In genomic region chr17:63844293-63844672, GRCh38 we compare ENCODE assay signal across 15 cellular contexts. TPM values are rescaled to one million over a fixed set of nuclear protein-coding genes. Genes with fewer than 3 reads are reported as not detected.
DNase-seq lines count a peak whose midpoint lies in the region; ATAC-seq, FAIRE-seq and TF ChIP-seq lines count a peak whose summit lies in the region.
"Had no signal": no experiment of that assay in that cellular context is flagged by ENCODE, and none has a peak within 500 bp of the region (broad histone marks: within the 10 kb centered on the region; RNA-seq: fewer than 3 reads in every experiment).

No MANE protein-coding gene starts in this region.

- H3K36me3 ChIP-seq in HepG2 (replicated peaks in 1 of 2; ENCODE audit: control insufficient read depth in 1 of 2, insufficient read depth in 2 of 2, low read length in 2 of 2) (no peaks in the 10 kb centered on the region), right lobe of liver (no peaks in the 10 kb centered on the region)
- H3K36me3 ChIP-seq: neutrophil had no signal

- in situ Hi-C loops in HepG2 (cut with HindIII; ENCODE audit: extremely low pct_ligation_motif_present, low pct_unique_long_range_greater_than_20kb), result loop anchor here (10.0 kb wide), 1 partner anchor 661 kb away; the partner anchor contains the start of genes CEP95 and DDX5

- H3K27ac ChIP-seq in HepG2 (ENCODE audit: extremely low read length, insufficient read depth, low read length), result no peak overlapping the region
- no peak overlapping the region for H3K27ac ChIP-seq in right lobe of liver

- peaks cover 7% of the 10 kb centered on the region; the same call in 1 of the 2 replicates for H4K20me1 ChIP-seq in HepG2 (ENCODE audit: insufficient read depth, low read length)

- no peak overlapping the region for H2AFZ ChIP-seq in HepG2 (ENCODE audit: low read length)

- peak overlapping the region; percentile 98 for H3K4me3 Mint-ChIP-seq in activated CD8-positive, alpha-beta T cell treated with anti-CD3 and anti-CD28 coated beads for 36 hours
- peak overlapping the region; percentile 44 for H3K4me3 Mint-ChIP-seq in memory B cell

- TF ChIP-seq RAD21 in HepG2 (CRISPR knock-in tag; IDR thresholded peaks at IDR 0.05), result no peak

- no peak for ATAC-seq in HepG2
- ATAC-seq in right lobe of liver, result no peak
- no peak for ATAC-seq in activated CD8-positive, alpha-beta T cell treated with anti-CD3 and anti-CD28 coated beads for 36 hours
- ATAC-seq in memory B cell (ENCODE audit: low read depth), result no peak
- ATAC-seq in GM18861 (IDR thresholded peaks at IDR 0.05; ENCODE audit: unreplicated experiment), result no peak
- ATAC-seq in GM21515 (IDR thresholded peaks at IDR 0.05; ENCODE audit: unreplicated experiment), result no peak

- POLR2A ChIA-PET in HepG2 (lab: Yijun Ruan, JAX), result interaction anchor here (2.0 to 2.6 kb wide), 2 partner anchors 18 to 71 kb away, joined by 12 to 28 read pairs; partner anchors contain the start of genes CCDC47, DDX42 and PSMC5
- POLR2A ChIA-PET in activated CD8-positive, alpha-beta T cell treated with anti-CD3 and anti-CD28 coated beads for 36 hours (lab: Charles Lee), result interaction anchor here (1.0 to 4.3 kb wide), 6 partner anchors 10 to 301 kb away, joined by 3 to 12 read pairs (median 4); no protein-coding TSS in a partner anchor

- peak overlapping the region; percentile 95 for H3K27ac Mint-ChIP-seq in activated CD8-positive, alpha-beta T cell treated with anti-CD3 and anti-CD28 coated beads for 36 hours
- no peak overlapping the region for H3K27ac Mint-ChIP-seq in memory B cell

- peaks cover 26% of the 10 kb centered on the region for H3K79me2 ChIP-seq in HepG2 (ENCODE audit: insufficient read depth, low read length)

- BruUV-seq in HepG2 (replicated peaks; lab: Mats Ljungman, UMichigan), result no TSS peak

- H3K4me1 ChIP-seq in HepG2 (ENCODE audit: insufficient read depth, low read length) (peaks cover 35% of the 10 kb centered on the region), right lobe of liver (peaks cover 3 to 29% (median 16%) of the 10 kb centered on the region in 4 donors)

- H3K4me2 ChIP-seq in HepG2 (ENCODE audit: low read depth, low read length), result peak overlapping the region; percentile 87; the same call in 1 of the 2 replicates

- peaks cover 11% of the 10 kb centered on the region for H3K9me3 Mint-ChIP-seq in activated CD8-positive, alpha-beta T cell treated with anti-CD3 and anti-CD28 coated beads for 36 hours
- H3K9me3 Mint-ChIP-seq in memory B cell, result no peaks in the 10 kb centered on the region

- 35% methylated on average over 3 of the region's 3 CpGs for WGBS in HepG2 (ENCODE audit: low lambda C conversion rate)
- 91% methylated on average over 3 of the region's 3 CpGs for WGBS in right lobe of liver (ENCODE audit: insufficient coverage, low coverage, low lambda C conversion rate, missing lambda C conversion rate)

- intact Hi-C loops in HepG2 (cut with micrococcal nuclease; ENCODE audit: unreplicated experiment) (loop anchor here (5.0 kb wide), 1 partner anchor 72 kb away; the partner anchor contains the start of genes CCDC47 and DDX42), right lobe of liver (cut with DNase I) (no loop called here)
- intact Hi-C loops in activated CD8-positive, alpha-beta T cell treated with anti-CD3 and anti-CD28 coated beads for 36 hours (cut with micrococcal nuclease), result no loop called here

- TF ChIP-seq EP300 in HepG2 (IDR thresholded peaks at IDR 0.05; ENCODE audit: low read depth in 2 of 2, low read length in 2 of 2) (no peak), HepG2 (CRISPR knock-in tag; IDR thresholded peaks at IDR 0.05; ENCODE audit: borderline replicate concordance) (no peak)

- H3K27me3 ChIP-seq in HepG2 (ENCODE audit: control insufficient read depth in 1 of 2, insufficient read depth in 2 of 2, low read length in 2 of 2) (no peaks in the 10 kb centered on the region; a peak in 1 of 5 replicates), right lobe of liver (no peaks in the 10 kb centered on the region)
- H3K27me3 ChIP-seq: neutrophil had no signal

- FAIRE-seq in HepG2 (lab: Jason Lieb, UNC), result no peak
- FAIRE-seq: keratinocyte had no signal

- no peak for DNase-seq in HepG2 (ENCODE audit: low spot score)
- no peak for DNase-seq in right lobe of liver
- no peak for DNase-seq in activated CD8-positive, alpha-beta T cell treated with anti-CD3 and anti-CD28 coated beads for 36 hours
- no peak for DNase-seq in memory B cell (ENCODE audit: low spot score in 2 of 2)
- no peak for DNase-seq in NCI-H2171 (lab: John Stamatoyannopoulos, UW)
- no peak for DNase-seq in iPS-NIHi7 (ENCODE audit: extremely low spot score)
- DNase-seq: NCI-H526 treated with DMSO at 0.1 percent for 48 hours; SK-N-SH; stimulated activated CD4-positive, alpha-beta T cell treated with anti-CD3 and anti-CD28 coated beads, Interleukin-1b, Interleukin-23, amount 100 ng/mL, for 48 hours had no signal

- H3K4me1 Mint-ChIP-seq in activated CD8-positive, alpha-beta T cell treated with anti-CD3 and anti-CD28 coated beads for 36 hours (ENCODE audit: low read depth), result peaks cover 28% of the 10 kb centered on the region
- peaks cover 24% of the 10 kb centered on the region for H3K4me1 Mint-ChIP-seq in memory B cell

- H3K9me3 ChIP-seq in HepG2 (ENCODE audit: low read length) (no peaks in the 10 kb centered on the region), right lobe of liver (peaks cover 0 to 3% (median 0%) of the 10 kb centered on the region in 4 donors)
- H3K9me3 ChIP-seq: neutrophil, SK-N-SH had no signal

- H3K4me3 ChIP-seq in HepG2 (replicated peaks in 1 of 3; ENCODE audit: insufficient read depth in 1 of 3, low read depth in 2 of 3, low read length in 3 of 3) (peak overlapping the region in 1 of 3 experiments; percentile 74; a peak in 1 of 6 replicates), right lobe of liver (no peak overlapping the region)

- H3K36me3 Mint-ChIP-seq in activated CD8-positive, alpha-beta T cell treated with anti-CD3 and anti-CD28 coated beads for 36 hours (ENCODE audit: low read depth), result peaks cover 15% of the 10 kb centered on the region
- no peaks in the 10 kb centered on the region for H3K36me3 Mint-ChIP-seq in memory B cell

- H3K27me3 Mint-ChIP-seq in activated CD8-positive, alpha-beta T cell treated with anti-CD3 and anti-CD28 coated beads for 36 hours, result no peaks in the 10 kb centered on the region
- H3K27me3 Mint-ChIP-seq in memory B cell, result no peaks in the 10 kb centered on the region

- CTCF ChIA-PET in HepG2 (lab: Yijun Ruan, JAX; ENCODE audit: low intra/inter-chr PET ratio, low total read pairs), result no interaction called here
- CTCF ChIA-PET in activated CD8-positive, alpha-beta T cell treated with anti-CD3 and anti-CD28 coated beads for 36 hours (lab: Charles Lee), result interaction anchor here (0.8 to 3.3 kb wide), 5 partner anchors 10 to 21 kb away, joined by 3 to 15 read pairs (median 4); no protein-coding TSS in a partner anchor

- no peak for TF ChIP-seq POLR2A in HepG2 (IDR thresholded peaks at IDR 0.05; ENCODE audit: insufficient read depth in 1 of 2, low read depth in 2 of 2, low read length in 2 of 2)
- no peak for TF ChIP-seq POLR2A in right lobe of liver (IDR thresholded peaks at IDR 0.05)

- TF ChIP-seq CTCF in HepG2 (CRISPR knock-in tag; IDR thresholded peaks at IDR 0.05) (no peak), right lobe of liver (IDR thresholded peaks at IDR 0.05) (no peak)
- no peak for TF ChIP-seq CTCF in activated CD8-positive, alpha-beta T cell treated with anti-CD3 and anti-CD28 coated beads for 36 hours (IDR thresholded peaks at IDR 0.05)

- H3K9ac ChIP-seq in HepG2 (ENCODE audit: insufficient read depth, low read depth, low read length), result no peak overlapping the region
- H3K9ac ChIP-seq: SK-N-SH had no signal

RNA-seq across cellular contexts. Expression of gene SMARCD2, which starts 1.8 kb away (rescaled TPM):
- total RNA-seq in HepG2 (2016; rRNA removed; fragmentation: Illumina TruSeq; extraction: Trizol) (139 and 150 TPM in 2 replicates), right lobe of liver (10 to 100 TPM; 23.8 to 94.5 (median 59.5) TPM)
- total RNA-seq in HepG2 (2016; cell fraction: cytosol; rRNA removed; fragmentation: Illumina TruSeq; extraction: Trizol; ENCODE audit: low read depth), result 76.2 and 86.8 TPM in 2 replicates
- total RNA-seq in HepG2 (2016; cell fraction: insoluble cytoplasmic fraction; rRNA removed; fragmentation: Illumina TruSeq; extraction: Trizol), result 128 and 151 TPM in 2 replicates
- total RNA-seq in HepG2 (2016; cell fraction: membrane; rRNA removed; fragmentation: Illumina TruSeq; extraction: Trizol), result 149 and 160 TPM in 2 replicates
- 82.7 and 98.0 TPM in 2 replicates for total RNA-seq in HepG2 (2016; cell fraction: nucleus; rRNA removed; fragmentation: Illumina TruSeq; extraction: Trizol)
- 122 and 128 TPM in 2 replicates for polyA plus RNA-seq in HepG2 (2011; rRNA removed)
- 72.8 and 84.6 TPM in 2 replicates for polyA plus RNA-seq in HepG2 (2011; cell fraction: cytosol; rRNA removed)
- polyA plus RNA-seq in HepG2 (2011; cell fraction: nucleus; rRNA removed), result 173 and 200 TPM in 2 replicates
- 63.6 and 77.3 TPM in 2 replicates for polyA plus RNA-seq in HepG2 (2012)
- 73.5 and 77.2 TPM in 2 replicates for polyA plus RNA-seq in HepG2 (2016; cell fraction: cytosol; fragmentation: Illumina TruSeq; extraction: Trizol; ENCODE audit: low read depth)
- 117 and 129 TPM in 2 replicates for polyA plus RNA-seq in HepG2 (2016; cell fraction: insoluble cytoplasmic fraction; fragmentation: Illumina TruSeq; extraction: Trizol; ENCODE audit: low read depth)
- polyA plus RNA-seq in HepG2 (2016; cell fraction: membrane; fragmentation: Illumina TruSeq; extraction: Trizol; ENCODE audit: low read depth), result 114 and 124 TPM in 2 replicates
- 136 and 143 TPM in 2 replicates for polyA plus RNA-seq in HepG2 (2016; cell fraction: nucleus; fragmentation: Illumina TruSeq; extraction: Trizol; ENCODE audit: insufficient read depth, low read depth)
- polyA minus RNA-seq in HepG2 (2011; rRNA and poly(A)+ RNA removed; ENCODE audit: low replicate concordance), result 89.3 and 195 TPM in 2 replicates
- polyA minus RNA-seq in HepG2 (2011; cell fraction: cytosol; rRNA and poly(A)+ RNA removed), result 47.2 and 51.1 TPM in 2 replicates
- polyA minus RNA-seq in HepG2 (2011; cell fraction: nucleus; rRNA and poly(A)+ RNA removed), result 79.8 and 97.2 TPM in 2 replicates
- total RNA-seq in activated CD8-positive, alpha-beta T cell treated with anti-CD3 and anti-CD28 coated beads for 36 hours, result 100 to 1,000 TPM in 1 of 2 experiments, 10 to 100 TPM in 1; 99.4 to 103 TPM

RNA-seq across cellular contexts. Expression of gene FTSJ3, which starts 16.8 kb away (rescaled TPM):
- total RNA-seq in HepG2 (2016; rRNA removed; fragmentation: Illumina TruSeq; extraction: Trizol) (55.8 and 64.2 TPM in 2 replicates), right lobe of liver (10 to 100 TPM; 12.9 to 25.9 (median 19.0) TPM)
- total RNA-seq in HepG2 (2016; cell fraction: cytosol; rRNA removed; fragmentation: Illumina TruSeq; extraction: Trizol; ENCODE audit: low read depth), result 10.7 and 13.3 TPM in 2 replicates
- 51.6 and 62.8 TPM in 2 replicates for total RNA-seq in HepG2 (2016; cell fraction: insoluble cytoplasmic fraction; rRNA removed; fragmentation: Illumina TruSeq; extraction: Trizol)
- 14.6 and 17.3 TPM in 2 replicates for total RNA-seq in HepG2 (2016; cell fraction: membrane; rRNA removed; fragmentation: Illumina TruSeq; extraction: Trizol)
- 57.2 and 58.7 TPM in 2 replicates for total RNA-seq in HepG2 (2016; cell fraction: nucleus; rRNA removed; fragmentation: Illumina TruSeq; extraction: Trizol)
- polyA plus RNA-seq in HepG2 (2011; rRNA removed), result 26.0 and 33.3 TPM in 2 replicates
- 34.7 and 35.1 TPM in 2 replicates for polyA plus RNA-seq in HepG2 (2011; cell fraction: cytosol; rRNA removed)
- 50.8 and 55.2 TPM in 2 replicates for polyA plus RNA-seq in HepG2 (2011; cell fraction: nucleus; rRNA removed)
- polyA plus RNA-seq in HepG2 (2012), result 29.8 and 30.3 TPM in 2 replicates
- 4.3 and 4.9 TPM in 2 replicates for polyA plus RNA-seq in HepG2 (2016; cell fraction: cytosol; fragmentation: Illumina TruSeq; extraction: Trizol; ENCODE audit: low read depth)
- polyA plus RNA-seq in HepG2 (2016; cell fraction: insoluble cytoplasmic fraction; fragmentation: Illumina TruSeq; extraction: Trizol; ENCODE audit: low read depth), result 43.6 and 49.4 TPM in 2 replicates
- 6.8 and 10.2 TPM in 2 replicates for polyA plus RNA-seq in HepG2 (2016; cell fraction: membrane; fragmentation: Illumina TruSeq; extraction: Trizol; ENCODE audit: low read depth)
- polyA plus RNA-seq in HepG2 (2016; cell fraction: nucleus; fragmentation: Illumina TruSeq; extraction: Trizol; ENCODE audit: insufficient read depth, low read depth), result 88.3 and 89.9 TPM in 2 replicates
- polyA minus RNA-seq in HepG2 (2011; rRNA and poly(A)+ RNA removed; ENCODE audit: low replicate concordance), result 56.8 and 112 TPM in 2 replicates
- 19.9 and 23.5 TPM in 2 replicates for polyA minus RNA-seq in HepG2 (2011; cell fraction: cytosol; rRNA and poly(A)+ RNA removed)
- 74.9 and 77.7 TPM in 2 replicates for polyA minus RNA-seq in HepG2 (2011; cell fraction: nucleus; rRNA and poly(A)+ RNA removed)
- 10 to 100 TPM; 58.3 to 60.9 TPM for total RNA-seq in activated CD8-positive, alpha-beta T cell treated with anti-CD3 and anti-CD28 coated beads for 36 hours

RNA-seq across cellular contexts. Expression of gene PSMC5, which starts 17.1 kb away (rescaled TPM):
- 35.3 and 81.4 TPM in 2 replicates for total RNA-seq in HepG2 (2016; rRNA removed; fragmentation: Illumina TruSeq; extraction: Trizol)
- 26.4 and 26.8 TPM in 2 replicates for total RNA-seq in HepG2 (2016; cell fraction: cytosol; rRNA removed; fragmentation: Illumina TruSeq; extraction: Trizol; ENCODE audit: low read depth)
- total RNA-seq in HepG2 (2016; cell fraction: insoluble cytoplasmic fraction; rRNA removed; fragmentation: Illumina TruSeq; extraction: Trizol), result 36.7 and 82.1 TPM in 2 replicates
- 47.6 and 57.8 TPM in 2 replicates for total RNA-seq in HepG2 (2016; cell fraction: membrane; rRNA removed; fragmentation: Illumina TruSeq; extraction: Trizol)
- total RNA-seq in HepG2 (2016; cell fraction: nucleus; rRNA removed; fragmentation: Illumina TruSeq; extraction: Trizol), result 44.2 and 45.4 TPM in 2 replicates
- polyA plus RNA-seq in HepG2 (2011; rRNA removed), result 109 and 128 TPM in 2 replicates
- 161 and 185 TPM in 2 replicates for polyA plus RNA-seq in HepG2 (2011; cell fraction: cytosol; rRNA removed)
- polyA plus RNA-seq in HepG2 (2011; cell fraction: nucleus; rRNA removed), result 101 and 112 TPM in 2 replicates
- polyA plus RNA-seq in HepG2 (2012), result 105 and 121 TPM in 2 replicates
- polyA plus RNA-seq in HepG2 (2016; cell fraction: cytosol; fragmentation: Illumina TruSeq; extraction: Trizol; ENCODE audit: low read depth), result 73.3 and 91.2 TPM in 2 replicates
- polyA plus RNA-seq in HepG2 (2016; cell fraction: insoluble cytoplasmic fraction; fragmentation: Illumina TruSeq; extraction: Trizol; ENCODE audit: low read depth), result 308 and 321 TPM in 2 replicates
- 94.9 and 101 TPM in 2 replicates for polyA plus RNA-seq in HepG2 (2016; cell fraction: membrane; fragmentation: Illumina TruSeq; extraction: Trizol; ENCODE audit: low read depth)
- polyA plus RNA-seq in HepG2 (2016; cell fraction: nucleus; fragmentation: Illumina TruSeq; extraction: Trizol; ENCODE audit: insufficient read depth, low read depth), result 157 and 164 TPM in 2 replicates
- 77.4 and 190 TPM in 2 replicates for polyA minus RNA-seq in HepG2 (2011; rRNA and poly(A)+ RNA removed; ENCODE audit: low replicate concordance)
- polyA minus RNA-seq in HepG2 (2011; cell fraction: cytosol; rRNA and poly(A)+ RNA removed), result 66.7 and 67.7 TPM in 2 replicates
- 86.9 and 103 TPM in 2 replicates for polyA minus RNA-seq in HepG2 (2011; cell fraction: nucleus; rRNA and poly(A)+ RNA removed)
- total RNA-seq in right lobe of liver, result 10 to 100 TPM; 52.7 to 70.9 (median 66.5) TPM
- total RNA-seq in activated CD8-positive, alpha-beta T cell treated with anti-CD3 and anti-CD28 coated beads for 36 hours, result 100 to 1,000 TPM; 155 to 157 TPM

RNA-seq across cellular contexts. Expression of gene CSH2, which starts 29.2 kb away (rescaled TPM):
- total RNA-seq in HepG2 (2016; rRNA removed; fragmentation: Illumina TruSeq; extraction: Trizol) (not detected in 2 replicates), right lobe of liver (not detected)
- not detected in 2 replicates for total RNA-seq in HepG2 (2016; cell fraction: cytosol; rRNA removed; fragmentation: Illumina TruSeq; extraction: Trizol; ENCODE audit: low read depth)
- total RNA-seq in HepG2 (2016; cell fraction: insoluble cytoplasmic fraction; rRNA removed; fragmentation: Illumina TruSeq; extraction: Trizol), result not detected in 2 replicates
- not detected in 2 replicates for total RNA-seq in HepG2 (2016; cell fraction: membrane; rRNA removed; fragmentation: Illumina TruSeq; extraction: Trizol)
- not detected in 2 replicates for total RNA-seq in HepG2 (2016; cell fraction: nucleus; rRNA removed; fragmentation: Illumina TruSeq; extraction: Trizol)
- polyA plus RNA-seq in HepG2 (2011; rRNA removed), result not detected in 2 replicates
- polyA plus RNA-seq in HepG2 (2011; cell fraction: cytosol; rRNA removed), result not detected in 2 replicates
- polyA plus RNA-seq in HepG2 (2011; cell fraction: nucleus; rRNA removed), result not detected in 2 replicates
- polyA plus RNA-seq in HepG2 (2012), result not detected in 2 replicates
- polyA plus RNA-seq in HepG2 (2016; cell fraction: cytosol; fragmentation: Illumina TruSeq; extraction: Trizol; ENCODE audit: low read depth), result not detected in 2 replicates
- polyA plus RNA-seq in HepG2 (2016; cell fraction: insoluble cytoplasmic fraction; fragmentation: Illumina TruSeq; extraction: Trizol; ENCODE audit: low read depth), result not detected in 2 replicates
- polyA plus RNA-seq in HepG2 (2016; cell fraction: membrane; fragmentation: Illumina TruSeq; extraction: Trizol; ENCODE audit: low read depth), result not detected in 2 replicates
- polyA plus RNA-seq in HepG2 (2016; cell fraction: nucleus; fragmentation: Illumina TruSeq; extraction: Trizol; ENCODE audit: insufficient read depth, low read depth), result not detected in 2 replicates
- not detected in 2 replicates for polyA minus RNA-seq in HepG2 (2011; rRNA and poly(A)+ RNA removed; ENCODE audit: low replicate concordance)
- polyA minus RNA-seq in HepG2 (2011; cell fraction: cytosol; rRNA and poly(A)+ RNA removed), result not detected in 2 replicates
- polyA minus RNA-seq in HepG2 (2011; cell fraction: nucleus; rRNA and poly(A)+ RNA removed), result not detected in 2 replicates
- not detected for total RNA-seq in activated CD8-positive, alpha-beta T cell treated with anti-CD3 and anti-CD28 coated beads for 36 hours
- total RNA-seq: subcutaneous adipose tissue had no signal
- polyA plus RNA-seq: BJ, keratinocyte, SK-N-SH had no signal

RNA-seq across cellular contexts. Expression of gene GH2, which starts 37.5 kb away (rescaled TPM):
- total RNA-seq in HepG2 (2016; rRNA removed; fragmentation: Illumina TruSeq; extraction: Trizol) (not detected in 2 replicates), right lobe of liver (not detected)
- not detected in 2 replicates for total RNA-seq in HepG2 (2016; cell fraction: cytosol; rRNA removed; fragmentation: Illumina TruSeq; extraction: Trizol; ENCODE audit: low read depth)
- not detected in 2 replicates for total RNA-seq in HepG2 (2016; cell fraction: insoluble cytoplasmic fraction; rRNA removed; fragmentation: Illumina TruSeq; extraction: Trizol)
- total RNA-seq in HepG2 (2016; cell fraction: membrane; rRNA removed; fragmentation: Illumina TruSeq; extraction: Trizol), result not detected in 2 replicates
- not detected in 2 replicates for total RNA-seq in HepG2 (2016; cell fraction: nucleus; rRNA removed; fragmentation: Illumina TruSeq; extraction: Trizol)
- not detected in 2 replicates for polyA plus RNA-seq in HepG2 (2011; rRNA removed)
- not detected in 2 replicates for polyA plus RNA-seq in HepG2 (2011; cell fraction: cytosol; rRNA removed)
- not detected in 2 replicates for polyA plus RNA-seq in HepG2 (2011; cell fraction: nucleus; rRNA removed)
- not detected in 2 replicates for polyA plus RNA-seq in HepG2 (2012)
- polyA plus RNA-seq in HepG2 (2016; cell fraction: cytosol; fragmentation: Illumina TruSeq; extraction: Trizol; ENCODE audit: low read depth), result not detected in 2 replicates
- polyA plus RNA-seq in HepG2 (2016; cell fraction: insoluble cytoplasmic fraction; fragmentation: Illumina TruSeq; extraction: Trizol; ENCODE audit: low read depth), result not detected in 2 replicates
- polyA plus RNA-seq in HepG2 (2016; cell fraction: membrane; fragmentation: Illumina TruSeq; extraction: Trizol; ENCODE audit: low read depth), result not detected in 2 replicates
- not detected in 2 replicates for polyA plus RNA-seq in HepG2 (2016; cell fraction: nucleus; fragmentation: Illumina TruSeq; extraction: Trizol; ENCODE audit: insufficient read depth, low read depth)
- polyA minus RNA-seq in HepG2 (2011; rRNA and poly(A)+ RNA removed; ENCODE audit: low replicate concordance), result not detected in 2 replicates
- not detected in 2 replicates for polyA minus RNA-seq in HepG2 (2011; cell fraction: cytosol; rRNA and poly(A)+ RNA removed)
- polyA minus RNA-seq in HepG2 (2011; cell fraction: nucleus; rRNA and poly(A)+ RNA removed), result not detected in 2 replicates
- not detected for total RNA-seq in activated CD8-positive, alpha-beta T cell treated with anti-CD3 and anti-CD28 coated beads for 36 hours
- total RNA-seq: subcutaneous adipose tissue had no signal
- polyA plus RNA-seq: BJ, keratinocyte, SK-N-SH had no signal
